Comparison of ENCODE assay signal across 8 cellular contexts in genomic region chr2:84906108-84906899, GRCh38. TPM values are rescaled to one million over a fixed set of nuclear protein-coding genes. Genes with fewer than 3 reads are reported as not detected.
DNase-seq lines count a peak whose midpoint lies in the region; ATAC-seq and TF ChIP-seq lines count a peak whose summit lies in the region.

No MANE protein-coding gene starts in this region.

- TF ChIP-seq CTCF in VCaP (conservative IDR thresholded peaks at IDR 0.05) (no peak), lung (IDR thresholded peaks at IDR 0.05; ENCODE audit: control extremely low read depth, extremely low read depth) (no peak)

- peaks cover 0 to 1% of the 10 kb centered on the region in 2 donors for H3K36me3 ChIP-seq in lung (ENCODE audit: control insufficient read depth in 2 of 2, insufficient read depth in 2 of 2, low read length in 2 of 2)

- peaks cover 0 to 3% of the 10 kb centered on the region in 2 donors for H3K9me3 ChIP-seq in lung (ENCODE audit: control insufficient read depth in 2 of 2, insufficient read depth in 1 of 2, low read length in 1 of 2)

- 1 to 2% methylated on average over 38 of the region's 38 CpGs for WGBS in lung, 2 donors

- H3K4me1 ChIP-seq in lung (ENCODE audit: control insufficient read depth in 2 of 2, insufficient read depth in 2 of 2, low read length in 2 of 2) = peaks cover 0 to 5% of the 10 kb centered on the region in 2 donors

- peaks cover 16 to 22% of the 10 kb centered on the region in 2 donors for H3K9me3 Mint-ChIP-seq in stimulated activated naive CD8-positive, alpha-beta T cell treated with anti-CD3 and anti-CD28 coated beads, Interleukin-15, amount 100 ng/mL, for 72 hours

- no peaks in the 10 kb centered on the region for H3K27me3 Mint-ChIP-seq in stimulated activated naive CD8-positive, alpha-beta T cell treated with anti-CD3 and anti-CD28 coated beads, Interleukin-15, amount 100 ng/mL, for 72 hours

- H3K4me1 Mint-ChIP-seq in stimulated activated naive CD8-positive, alpha-beta T cell treated with anti-CD3 and anti-CD28 coated beads, Interleukin-15, amount 100 ng/mL, for 72 hours = peaks cover 75% of the 10 kb centered on the region

- peak; percentile 60 for DNase-seq in stimulated activated CD4-positive, alpha-beta T cell treated with anti-CD3 and anti-CD28 coated beads, Interleukin-12 subunit alpha, Interleukin-12 subunit beta, amount 100 ng/mL, for 4 hours
- DNase-seq in stimulated activated CD4-positive, alpha-beta T cell treated with anti-CD3 and anti-CD28 coated beads, Interleukin-2, amount 100 ng/mL, for 48 hours = no peak
- peak; percentile 11 for DNase-seq in cortex of kidney (lab: John Stamatoyannopoulos, UW)
- DNase-seq in lung (ENCODE audit: low spot score) = peak; percentile 58
- DNase-seq in stimulated activated naive CD8-positive, alpha-beta T cell treated with anti-CD3 and anti-CD28 coated beads, Interleukin-15, amount 100 ng/mL, for 72 hours = peak in 1 of 2 donors; percentile 71
- DNase-seq in DMS79 treated with DMSO at 0.1 percent for 48 hours (lab: John Stamatoyannopoulos, UW) = no peak

- peak overlapping the region; percentile 84 for H3K4me3 ChIP-seq in lung

- H3K27ac ChIP-seq in VCaP = peak overlapping the region; percentile 78; the same call in 1 of the 2 replicates
- peak overlapping the region; percentile 81 to 97 for H3K27ac ChIP-seq in lung (ENCODE audit: low read depth in 1 of 2, low read length in 1 of 2)

- peak overlapping the region; percentile 96 to 99 for H3K27ac Mint-ChIP-seq in stimulated activated naive CD8-positive, alpha-beta T cell treated with anti-CD3 and anti-CD28 coated beads, Interleukin-15, amount 100 ng/mL, for 72 hours

- H3K27me3 ChIP-seq in lung (ENCODE audit: control insufficient read depth, insufficient read depth) = no peaks in the 10 kb centered on the region

- peak overlapping the region; percentile 94 to 97 for H3K4me3 Mint-ChIP-seq in stimulated activated naive CD8-positive, alpha-beta T cell treated with anti-CD3 and anti-CD28 coated beads, Interleukin-15, amount 100 ng/mL, for 72 hours

- ATAC-seq in HG03108 (IDR thresholded peaks at IDR 0.05; ENCODE audit: unreplicated experiment) (peak; percentile 24), lung (ENCODE audit: insufficient read depth, low FRiP score) (peak; percentile 13)
- peak; percentile 21 for ATAC-seq in stimulated activated naive CD8-positive, alpha-beta T cell treated with anti-CD3 and anti-CD28 coated beads, Interleukin-15, amount 100 ng/mL, for 72 hours

RNA-seq across cellular contexts. Expression of gene TMSB10, which starts 0.8 kb away (rescaled TPM):
- total RNA-seq in lung = 1,000 to 10,000 TPM; 1,849 to 3,001 TPM
- 1,000 to 10,000 TPM; 1,996 to 6,202 TPM for polyA plus RNA-seq in lung

RNA-seq across cellular contexts. Expression of gene TRABD2A, which starts 25.4 kb away (rescaled TPM):
- total RNA-seq in lung = 1 to 10 TPM; 1.9 to 3.1 TPM
- polyA plus RNA-seq in lung = 1 to 10 TPM; 2.1 to 2.6 TPM

Comparison
In these comparisons a context has a peak if more than half of its experiments do, and no peak if none do; other contexts are left out.
1. DNase-seq: peak in stimulated activated CD4-positive, alpha-beta T cell treated with anti-CD3 and anti-CD28 coated beads, Interleukin-12 subunit alpha, Interleukin-12 subunit beta, amount 100 ng/mL, for 4 hours (single experiment), cortex of kidney (single experiment) and lung (single experiment); none in stimulated activated CD4-positive, alpha-beta T cell treated with anti-CD3 and anti-CD28 coated beads, Interleukin-2, amount 100 ng/mL, for 48 hours (0 of 2) and DMS79 treated with DMSO at 0.1 percent for 48 hours (single experiment).
2. Peak in every context shown above with its lines, with median percentiles within 50 percentile points of each other: ATAC-seq.